Comparison of ENCODE assay signal across 8 cellular contexts in the genomic region with DNA sequence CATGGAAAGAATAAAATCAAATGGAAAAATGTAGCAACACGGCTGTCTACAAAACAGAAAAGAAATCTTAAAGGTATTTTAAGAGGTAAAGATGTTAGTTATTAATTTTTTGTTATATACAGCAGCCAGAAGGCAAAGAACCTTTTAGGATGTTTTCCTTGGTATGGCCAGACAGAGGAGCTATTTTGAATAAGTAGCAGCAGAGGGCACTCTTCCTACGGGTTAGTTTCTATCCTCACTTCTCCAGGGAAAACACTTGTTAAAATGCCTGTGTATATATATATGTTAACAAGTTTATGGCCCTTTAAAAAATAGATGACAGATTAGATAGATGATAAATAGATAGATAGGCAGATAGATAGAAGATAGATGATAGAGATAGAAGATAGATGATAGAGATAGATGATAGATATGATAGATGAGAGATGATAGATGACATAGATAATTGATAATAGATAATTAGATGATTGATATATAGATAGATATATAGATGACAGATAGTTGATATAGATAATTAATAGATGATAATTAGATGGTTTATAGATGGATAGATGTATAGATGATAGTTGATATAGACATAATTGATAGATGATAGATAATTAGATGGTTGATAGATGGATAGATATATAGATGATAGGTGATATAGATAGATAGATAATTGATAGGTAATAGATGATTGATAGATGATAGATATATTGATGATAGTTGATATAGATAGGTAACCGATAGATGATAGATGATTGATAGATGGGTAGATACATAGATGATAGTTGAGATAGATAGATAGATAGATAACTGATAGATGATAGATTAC. TPM values are rescaled to one million over a fixed set of nuclear protein-coding genes. Genes with fewer than 3 reads are reported as not detected.
DNase-seq lines count a peak whose midpoint lies in the region; ATAC-seq and TF ChIP-seq lines count a peak whose summit lies in the region.

No MANE protein-coding gene starts in this region.

- H3K36me3 Mint-ChIP-seq in Caco-2 (ENCODE audit: insufficient read depth, unreplicated experiment), result no peaks in the 10 kb centered on the region

- in situ Hi-C loops in Panc1 (cut with HindIII; ENCODE audit: low pct_unique_long_range_greater_than_20kb, low sequenced_read_pairs), result no loop called here

- BruUV-seq in Caco-2 (replicated peaks; lab: Mats Ljungman, UMichigan) (no TSS peak), Panc1 (replicated peaks; lab: Mats Ljungman, UMichigan) (no TSS peak)

- H3K4me3 ChIP-seq in Caco-2 (ENCODE audit: low read depth, low read length) (no peak overlapping the region), Panc1 (ENCODE audit: low read depth in 2 of 2, low read length in 2 of 2) (no peak overlapping the region), ovary (no peak overlapping the region), suprapubic skin (no peak overlapping the region)

- peaks cover 20% of the 10 kb centered on the region for H3K27me3 Mint-ChIP-seq in Caco-2 (ENCODE audit: insufficient read depth, unreplicated experiment)

- WGBS in ovary, 3 donors, result 29 to 31% (median 31%) methylated on average over 3 of the region's 3 CpGs
- 28% methylated on average over 3 of the region's 3 CpGs for WGBS in suprapubic skin

- CTCF ChIA-PET in Caco-2 (lab: Charles Lee) (interaction anchor here (0.6 to 1.8 kb wide), 6 partner anchors 17 to 455 kb away, joined by 3 to 20 read pairs (median 4); no protein-coding TSS in a partner anchor), Panc1 (lab: Charles Lee) (interaction anchor here (0.7 to 1.9 kb wide), 4 partner anchors 60 to 313 kb away, joined by 3 to 16 read pairs (median 5); no protein-coding TSS in a partner anchor)

- TF ChIP-seq CTCF in Caco-2 (IDR thresholded peaks at IDR 0.05; ENCODE audit: insufficient read depth in 1 of 2, low read depth in 1 of 2, low read length in 1 of 2, severe bottlenecking in 1 of 2, unreplicated experiment in 1 of 2) (peak; percentile 62 to 64), Panc1 (IDR thresholded peaks at IDR 0.05) (peak; percentile 87; the same call in 1 of the 2 replicates), ovary (IDR thresholded peaks at IDR 0.05) (peak; percentile 24 to 69 (median 54)), suprapubic skin (IDR thresholded peaks at IDR 0.05) (peak in 1 of 2 donors; percentile 16)

- H3K27me3 ChIP-seq in Caco-2 (replicated peaks; ENCODE audit: control insufficient read depth, insufficient read depth, low read length) (no peaks in the 10 kb centered on the region; the same call in 1 of the 2 replicates), Panc1 (ENCODE audit: control insufficient read depth, insufficient read depth, low read length) (peaks cover 3% of the 10 kb centered on the region; the same call in 1 of the 2 replicates), ovary (no peaks in the 10 kb centered on the region), suprapubic skin (no peaks in the 10 kb centered on the region)

- TF ChIP-seq EP300 in ovary (IDR thresholded peaks at IDR 0.05), result no peak
- no peak for TF ChIP-seq EP300 in suprapubic skin (IDR thresholded peaks at IDR 0.05)

- H3K4me1 ChIP-seq in Caco-2 (no peaks in the 10 kb centered on the region), Panc1 (ENCODE audit: control insufficient read depth, insufficient read depth, low read length) (peaks cover 3% of the 10 kb centered on the region), ovary (ENCODE audit: insufficient read depth) (peaks cover 11% of the 10 kb centered on the region), suprapubic skin (no peaks in the 10 kb centered on the region)

- TF ChIP-seq POLR2A in erythroblast (IDR thresholded peaks at IDR 0.05; ENCODE audit: low read length) (no peak), ovary (IDR thresholded peaks at IDR 0.05) (no peak), suprapubic skin (IDR thresholded peaks at IDR 0.05) (no peak)

- H3K27ac Mint-ChIP-seq in Caco-2 (ENCODE audit: unreplicated experiment), result no peak overlapping the region

- POLR2A ChIA-PET in Caco-2 (lab: Charles Lee), result no interaction called here
- POLR2A ChIA-PET in Panc1 (lab: Charles Lee), result interaction anchor here (0.6 kb wide), 1 partner anchor 746 kb away, joined by 3 read pairs; no protein-coding TSS in a partner anchor

- H3K9me3 Mint-ChIP-seq in Caco-2 (ENCODE audit: unreplicated experiment), result no peaks in the 10 kb centered on the region

- no peak overlapping the region for H3K27ac ChIP-seq in Panc1 (ENCODE audit: low read length)
- peak overlapping the region in 1 of 2 donors; percentile 19 for H3K27ac ChIP-seq in ovary
- H3K27ac ChIP-seq in suprapubic skin, result no peak overlapping the region

- H3K4me3 Mint-ChIP-seq in Caco-2 (ENCODE audit: unreplicated experiment), result no peak overlapping the region

- intact Hi-C loops in Caco-2 (cut with micrococcal nuclease; ENCODE audit: unreplicated experiment) (loop anchor here (1.0 to 2.0 kb wide), 4 partner anchors 66 to 314 kb away; no protein-coding TSS in a partner anchor), Panc1 (cut with micrococcal nuclease; ENCODE audit: unreplicated experiment) (loop anchor here (1.0 to 5.0 kb wide), 2 partner anchors 173 to 324 kb away; no protein-coding TSS in a partner anchor), ovary (cut with DNase I) (loop anchor here in 1 of 4 donors (10.0 kb wide), 2 partner anchors 94 to 124 kb away; no protein-coding TSS in a partner anchor)

- H3K9me3 ChIP-seq in Caco-2 (no peaks in the 10 kb centered on the region), Panc1 (ENCODE audit: control insufficient read depth, insufficient read depth, low read depth, low read length) (no peaks in the 10 kb centered on the region), ovary (no peaks in the 10 kb centered on the region), suprapubic skin (no peaks in the 10 kb centered on the region)

- peaks cover 7% of the 10 kb centered on the region for H3K4me1 Mint-ChIP-seq in Caco-2 (ENCODE audit: low read depth, unreplicated experiment)

- no peaks in the 10 kb centered on the region for H3K36me3 ChIP-seq in Caco-2 (ENCODE audit: control insufficient read depth, insufficient read depth, low read length)
- H3K36me3 ChIP-seq in Panc1 (ENCODE audit: control insufficient read depth, insufficient read depth, low read length), result no peaks in the 10 kb centered on the region
- no peaks in the 10 kb centered on the region for H3K36me3 ChIP-seq in ovary
- no peaks in the 10 kb centered on the region for H3K36me3 ChIP-seq in suprapubic skin

- DNase-seq in Caco-2 (peak in 1 of 2 experiments; percentile 29), LHCN-M2 (ENCODE audit: low read depth) (peak; percentile 54), Panc1 (ENCODE audit: low read depth, low spot score) (peak; percentile 51), erythroblast (lab: John Stamatoyannopoulos, UW) (peak; percentile 54 to 64), ovary (no peak), occipital lobe (lab: John Stamatoyannopoulos, UW) (no peak), suprapubic skin (ENCODE audit: low spot score in 2 of 2) (no peak)

- ATAC-seq in Panc1 (peak; percentile 95), HG03139 (IDR thresholded peaks at IDR 0.05; ENCODE audit: unreplicated experiment) (no peak)

RNA-seq across cellular contexts. Expression of gene WIPF3, which starts 57.8 kb away (rescaled TPM):
- 1.1 and 1.2 TPM in 2 replicates for total RNA-seq in Caco-2 (2022)
- not detected in 2 replicates for total RNA-seq in LHCN-M2 (2014; rRNA removed)
- 0.07 TPM for polyA plus RNA-seq in LHCN-M2 (2012)
- 2.0 TPM for total RNA-seq in Panc1 (2021; ENCODE audit: unreplicated experiment)
- polyA plus RNA-seq in Panc1 (2012; ENCODE audit: insufficient read length), result 1.1 TPM
- 100 to 1,000 TPM in 2 of 7 donors, 10 to 100 TPM in 5; 15.3 to 122 (median 49.8) TPM for total RNA-seq in ovary
- polyA plus RNA-seq in ovary, result 10 to 100 TPM; 53.3 to 59.9 TPM
- total RNA-seq in occipital lobe, result 5.6 TPM
- total RNA-seq in suprapubic skin, result 1 to 10 TPM in 1 of 4 donors, under 1 TPM in 3; 0.30 to 1.4 (median 0.58) TPM

Comparison
In these comparisons a context has a peak if more than half of its experiments do, and no peak if none do; other contexts are left out.
1. DNase-seq: peak in LHCN-M2 (single experiment), Panc1 (single experiment) and erythroblast (2 of 2); none in ovary (0 of 5), occipital lobe (single experiment) and suprapubic skin (0 of 2).